1 cellular context compared by ENCODE assay signal in the genomic region with DNA sequence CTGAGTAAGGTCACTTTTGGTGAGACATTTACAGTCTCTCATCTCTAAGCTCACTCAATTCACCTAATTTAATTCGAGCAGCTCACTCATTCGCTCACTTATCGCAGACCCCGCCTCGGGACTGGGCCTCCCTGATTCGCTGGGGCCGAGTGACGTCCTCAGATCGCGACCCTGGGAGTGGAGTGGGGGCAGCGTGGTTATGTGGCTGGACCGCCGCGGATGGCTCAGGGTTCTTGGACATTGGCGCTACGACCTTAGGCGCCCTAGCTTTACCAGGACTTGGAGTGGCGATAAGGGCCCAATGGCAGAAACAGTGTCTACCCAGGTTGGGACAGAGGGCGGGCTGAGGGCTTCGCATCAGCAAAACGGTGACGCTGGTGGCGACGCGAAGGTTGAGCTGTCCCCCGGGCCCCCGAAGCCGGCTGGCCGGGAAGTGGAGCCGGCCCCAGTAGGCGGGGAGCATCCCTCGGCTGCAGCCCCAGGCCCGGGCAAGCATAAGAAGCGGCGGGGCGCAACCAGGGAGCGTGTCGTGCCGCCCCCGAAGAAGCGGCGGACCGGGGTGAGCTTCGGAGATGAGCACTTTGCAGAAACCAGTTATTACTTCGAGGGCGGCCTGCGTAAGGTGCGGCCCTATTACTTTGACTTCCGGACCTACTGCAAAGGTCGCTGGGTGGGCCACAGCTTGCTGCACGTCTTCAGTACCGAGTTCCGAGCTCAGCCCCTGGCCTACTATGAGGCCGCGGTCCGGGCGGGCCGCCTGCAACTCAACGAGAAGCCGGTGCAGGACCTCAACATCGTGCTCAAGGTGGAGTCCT.
A peak's percentile ranks its signal among the peaks of the same experiment; 100 is the strongest.
TF ChIP-seq lines count a peak whose summit lies in the region.

A gene with protein sequence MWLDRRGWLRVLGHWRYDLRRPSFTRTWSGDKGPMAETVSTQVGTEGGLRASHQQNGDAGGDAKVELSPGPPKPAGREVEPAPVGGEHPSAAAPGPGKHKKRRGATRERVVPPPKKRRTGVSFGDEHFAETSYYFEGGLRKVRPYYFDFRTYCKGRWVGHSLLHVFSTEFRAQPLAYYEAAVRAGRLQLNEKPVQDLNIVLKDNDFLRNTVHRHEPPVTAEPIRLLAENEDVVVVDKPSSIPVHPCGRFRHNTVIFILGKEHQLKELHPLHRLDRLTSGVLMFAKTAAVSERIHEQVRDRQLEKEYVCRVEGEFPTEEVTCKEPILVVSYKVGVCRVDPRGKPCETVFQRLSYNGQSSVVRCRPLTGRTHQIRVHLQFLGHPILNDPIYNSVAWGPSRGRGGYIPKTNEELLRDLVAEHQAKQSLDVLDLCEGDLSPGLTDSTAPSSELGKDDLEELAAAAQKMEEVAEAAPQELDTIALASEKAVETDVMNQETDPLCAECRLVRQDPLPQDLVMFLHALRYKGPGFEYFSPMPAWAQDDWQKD (plus strand): TSS at position 161 of the 815 bp plus-strand sequence. CDS start 39 bp downstream, at position 200.

TF ChIP-seq in WTC11, 78 proteins besides CTCF, POLR2A, EP300 and RAD21 (continued from another document):
- TF ChIP-seq, protein P1, sequence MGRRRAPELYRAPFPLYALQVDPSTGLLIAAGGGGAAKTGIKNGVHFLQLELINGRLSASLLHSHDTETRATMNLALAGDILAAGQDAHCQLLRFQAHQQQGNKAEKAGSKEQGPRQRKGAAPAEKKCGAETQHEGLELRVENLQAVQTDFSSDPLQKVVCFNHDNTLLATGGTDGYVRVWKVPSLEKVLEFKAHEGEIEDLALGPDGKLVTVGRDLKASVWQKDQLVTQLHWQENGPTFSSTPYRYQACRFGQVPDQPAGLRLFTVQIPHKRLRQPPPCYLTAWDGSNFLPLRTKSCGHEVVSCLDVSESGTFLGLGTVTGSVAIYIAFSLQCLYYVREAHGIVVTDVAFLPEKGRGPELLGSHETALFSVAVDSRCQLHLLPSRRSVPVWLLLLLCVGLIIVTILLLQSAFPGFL (CRISPR knock-in tag; IDR thresholded peaks at IDR 0.05; ENCODE audit: borderline replicate concordance) = peak; percentile 73; the same call in 1 of the 2 replicates
- TF ChIP-seq, protein P2, sequence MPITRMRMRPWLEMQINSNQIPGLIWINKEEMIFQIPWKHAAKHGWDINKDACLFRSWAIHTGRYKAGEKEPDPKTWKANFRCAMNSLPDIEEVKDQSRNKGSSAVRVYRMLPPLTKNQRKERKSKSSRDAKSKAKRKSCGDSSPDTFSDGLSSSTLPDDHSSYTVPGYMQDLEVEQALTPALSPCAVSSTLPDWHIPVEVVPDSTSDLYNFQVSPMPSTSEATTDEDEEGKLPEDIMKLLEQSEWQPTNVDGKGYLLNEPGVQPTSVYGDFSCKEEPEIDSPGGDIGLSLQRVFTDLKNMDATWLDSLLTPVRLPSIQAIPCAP (CRISPR knock-in tag; IDR thresholded peaks at IDR 0.05) = no peak
- TF ChIP-seq, protein P3, sequence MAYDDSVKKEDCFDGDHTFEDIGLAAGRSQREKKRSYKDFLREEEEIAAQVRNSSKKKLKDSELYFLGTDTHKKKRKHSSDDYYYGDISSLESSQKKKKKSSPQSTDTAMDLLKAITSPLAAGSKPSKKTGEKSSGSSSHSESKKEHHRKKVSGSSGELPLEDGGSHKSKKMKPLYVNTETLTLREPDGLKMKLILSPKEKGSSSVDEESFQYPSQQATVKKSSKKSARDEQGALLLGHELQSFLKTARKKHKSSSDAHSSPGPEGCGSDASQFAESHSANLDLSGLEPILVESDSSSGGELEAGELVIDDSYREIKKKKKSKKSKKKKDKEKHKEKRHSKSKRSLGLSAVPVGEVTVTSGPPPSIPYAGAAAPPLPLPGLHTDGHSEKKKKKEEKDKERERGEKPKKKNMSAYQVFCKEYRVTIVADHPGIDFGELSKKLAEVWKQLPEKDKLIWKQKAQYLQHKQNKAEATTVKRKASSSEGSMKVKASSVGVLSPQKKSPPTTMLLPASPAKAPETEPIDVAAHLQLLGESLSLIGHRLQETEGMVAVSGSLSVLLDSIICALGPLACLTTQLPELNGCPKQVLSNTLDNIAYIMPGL (CRISPR knock-in tag; IDR thresholded peaks at IDR 0.05) = peak; percentile 82
- TF ChIP-seq NFYB (CRISPR knock-in tag; conservative IDR thresholded peaks at IDR 0.05; ENCODE audit: low read depth) (peak; percentile 63), ATF1 (CRISPR knock-in tag; IDR thresholded peaks at IDR 0.05) (peak; percentile 30; the same call in 1 of the 2 replicates), JUN (CRISPR knock-in tag; IDR thresholded peaks at IDR 0.05) (no peak), ZNF138 (CRISPR knock-in tag; conservative IDR thresholded peaks at IDR 0.05) (no peak), SMAD3 (CRISPR knock-in tag; IDR thresholded peaks at IDR 0.05; ENCODE audit: borderline replicate concordance) (peak; percentile 23; the same call in 1 of the 2 replicates), ZNF121 (CRISPR knock-in tag; IDR thresholded peaks at IDR 0.05) (no peak), CREB1 (CRISPR knock-in tag; IDR thresholded peaks at IDR 0.05) (peak; percentile 76; the same call in 1 of the 2 replicates), FOXP1 (CRISPR knock-in tag; IDR thresholded peaks at IDR 0.05; ENCODE audit: borderline replicate concordance) (peak; percentile 57; the same call in 1 of the 2 replicates), ZNF219 (CRISPR knock-in tag; IDR thresholded peaks at IDR 0.05; ENCODE audit: borderline replicate concordance) (0 out of 2 replicates have a peak, but pooled peaks have one; percentile 27), GABPB1 (CRISPR knock-in tag; IDR thresholded peaks at IDR 0.05) (0 out of 2 replicates have a peak, but pooled peaks have one; percentile 23)
- TF ChIP-seq, protein P4, sequence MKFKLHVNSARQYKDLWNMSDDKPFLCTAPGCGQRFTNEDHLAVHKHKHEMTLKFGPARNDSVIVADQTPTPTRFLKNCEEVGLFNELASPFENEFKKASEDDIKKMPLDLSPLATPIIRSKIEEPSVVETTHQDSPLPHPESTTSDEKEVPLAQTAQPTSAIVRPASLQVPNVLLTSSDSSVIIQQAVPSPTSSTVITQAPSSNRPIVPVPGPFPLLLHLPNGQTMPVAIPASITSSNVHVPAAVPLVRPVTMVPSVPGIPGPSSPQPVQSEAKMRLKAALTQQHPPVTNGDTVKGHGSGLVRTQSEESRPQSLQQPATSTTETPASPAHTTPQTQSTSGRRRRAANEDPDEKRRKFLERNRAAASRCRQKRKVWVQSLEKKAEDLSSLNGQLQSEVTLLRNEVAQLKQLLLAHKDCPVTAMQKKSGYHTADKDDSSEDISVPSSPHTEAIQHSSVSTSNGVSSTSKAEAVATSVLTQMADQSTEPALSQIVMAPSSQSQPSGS (CRISPR knock-in tag; IDR thresholded peaks at IDR 0.05; ENCODE audit: borderline replicate concordance, low read depth) = no peak
- TF ChIP-seq, protein P5, sequence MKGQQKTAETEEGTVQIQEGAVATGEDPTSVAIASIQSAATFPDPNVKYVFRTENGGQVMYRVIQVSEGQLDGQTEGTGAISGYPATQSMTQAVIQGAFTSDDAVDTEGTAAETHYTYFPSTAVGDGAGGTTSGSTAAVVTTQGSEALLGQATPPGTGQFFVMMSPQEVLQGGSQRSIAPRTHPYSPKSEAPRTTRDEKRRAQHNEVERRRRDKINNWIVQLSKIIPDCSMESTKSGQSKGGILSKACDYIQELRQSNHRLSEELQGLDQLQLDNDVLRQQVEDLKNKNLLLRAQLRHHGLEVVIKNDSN (CRISPR knock-in tag; IDR thresholded peaks at IDR 0.05) = 0 out of 2 replicates have a peak, but pooled peaks have one; percentile 21
- TF ChIP-seq, protein P6, sequence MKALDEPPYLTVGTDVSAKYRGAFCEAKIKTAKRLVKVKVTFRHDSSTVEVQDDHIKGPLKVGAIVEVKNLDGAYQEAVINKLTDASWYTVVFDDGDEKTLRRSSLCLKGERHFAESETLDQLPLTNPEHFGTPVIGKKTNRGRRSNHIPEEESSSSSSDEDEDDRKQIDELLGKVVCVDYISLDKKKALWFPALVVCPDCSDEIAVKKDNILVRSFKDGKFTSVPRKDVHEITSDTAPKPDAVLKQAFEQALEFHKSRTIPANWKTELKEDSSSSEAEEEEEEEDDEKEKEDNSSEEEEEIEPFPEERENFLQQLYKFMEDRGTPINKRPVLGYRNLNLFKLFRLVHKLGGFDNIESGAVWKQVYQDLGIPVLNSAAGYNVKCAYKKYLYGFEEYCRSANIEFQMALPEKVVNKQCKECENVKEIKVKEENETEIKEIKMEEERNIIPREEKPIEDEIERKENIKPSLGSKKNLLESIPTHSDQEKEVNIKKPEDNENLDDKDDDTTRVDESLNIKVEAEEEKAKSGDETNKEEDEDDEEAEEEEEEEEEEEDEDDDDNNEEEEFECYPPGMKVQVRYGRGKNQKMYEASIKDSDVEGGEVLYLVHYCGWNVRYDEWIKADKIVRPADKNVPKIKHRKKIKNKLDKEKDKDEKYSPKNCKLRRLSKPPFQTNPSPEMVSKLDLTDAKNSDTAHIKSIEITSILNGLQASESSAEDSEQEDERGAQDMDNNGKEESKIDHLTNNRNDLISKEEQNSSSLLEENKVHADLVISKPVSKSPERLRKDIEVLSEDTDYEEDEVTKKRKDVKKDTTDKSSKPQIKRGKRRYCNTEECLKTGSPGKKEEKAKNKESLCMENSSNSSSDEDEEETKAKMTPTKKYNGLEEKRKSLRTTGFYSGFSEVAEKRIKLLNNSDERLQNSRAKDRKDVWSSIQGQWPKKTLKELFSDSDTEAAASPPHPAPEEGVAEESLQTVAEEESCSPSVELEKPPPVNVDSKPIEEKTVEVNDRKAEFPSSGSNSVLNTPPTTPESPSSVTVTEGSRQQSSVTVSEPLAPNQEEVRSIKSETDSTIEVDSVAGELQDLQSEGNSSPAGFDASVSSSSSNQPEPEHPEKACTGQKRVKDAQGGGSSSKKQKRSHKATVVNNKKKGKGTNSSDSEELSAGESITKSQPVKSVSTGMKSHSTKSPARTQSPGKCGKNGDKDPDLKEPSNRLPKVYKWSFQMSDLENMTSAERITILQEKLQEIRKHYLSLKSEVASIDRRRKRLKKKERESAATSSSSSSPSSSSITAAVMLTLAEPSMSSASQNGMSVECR (CRISPR knock-in tag; IDR thresholded peaks at IDR 0.05; ENCODE audit: borderline replicate concordance) = peak; percentile 89
- TF ChIP-seq, protein P7, sequence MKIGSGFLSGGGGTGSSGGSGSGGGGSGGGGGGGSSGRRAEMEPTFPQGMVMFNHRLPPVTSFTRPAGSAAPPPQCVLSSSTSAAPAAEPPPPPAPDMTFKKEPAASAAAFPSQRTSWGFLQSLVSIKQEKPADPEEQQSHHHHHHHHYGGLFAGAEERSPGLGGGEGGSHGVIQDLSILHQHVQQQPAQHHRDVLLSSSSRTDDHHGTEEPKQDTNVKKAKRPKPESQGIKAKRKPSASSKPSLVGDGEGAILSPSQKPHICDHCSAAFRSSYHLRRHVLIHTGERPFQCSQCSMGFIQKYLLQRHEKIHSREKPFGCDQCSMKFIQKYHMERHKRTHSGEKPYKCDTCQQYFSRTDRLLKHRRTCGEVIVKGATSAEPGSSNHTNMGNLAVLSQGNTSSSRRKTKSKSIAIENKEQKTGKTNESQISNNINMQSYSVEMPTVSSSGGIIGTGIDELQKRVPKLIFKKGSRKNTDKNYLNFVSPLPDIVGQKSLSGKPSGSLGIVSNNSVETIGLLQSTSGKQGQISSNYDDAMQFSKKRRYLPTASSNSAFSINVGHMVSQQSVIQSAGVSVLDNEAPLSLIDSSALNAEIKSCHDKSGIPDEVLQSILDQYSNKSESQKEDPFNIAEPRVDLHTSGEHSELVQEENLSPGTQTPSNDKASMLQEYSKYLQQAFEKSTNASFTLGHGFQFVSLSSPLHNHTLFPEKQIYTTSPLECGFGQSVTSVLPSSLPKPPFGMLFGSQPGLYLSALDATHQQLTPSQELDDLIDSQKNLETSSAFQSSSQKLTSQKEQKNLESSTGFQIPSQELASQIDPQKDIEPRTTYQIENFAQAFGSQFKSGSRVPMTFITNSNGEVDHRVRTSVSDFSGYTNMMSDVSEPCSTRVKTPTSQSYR (CRISPR knock-in tag; IDR thresholded peaks at IDR 0.05) = peak; percentile 82; the same call in 1 of the 2 replicates
